8 cellular contexts compared by ENCODE assay signal in genomic region chr12:21989819-21990412, GRCh38. TPM values are rescaled to one million over a fixed set of nuclear protein-coding genes. Genes with fewer than 3 reads are reported as not detected.
DNase-seq lines count a peak whose midpoint lies in the region; ATAC-seq and TF ChIP-seq lines count a peak whose summit lies in the region.

No MANE protein-coding gene starts in this region.

- POLR2A ChIA-PET in Caco-2 (lab: Charles Lee): interaction anchor here (1.0 kb wide), 1 partner anchor 49 kb away, joined by 4 read pairs; the partner anchor contains the start of gene ABCC9

- H3K4me3 Mint-ChIP-seq in Caco-2 (ENCODE audit: unreplicated experiment): no peak overlapping the region
- H3K4me3 Mint-ChIP-seq in stimulated activated naive B cell treated with anti-CD40 and anti-IgM and Interleukin-4, amounts not matched to agents 10 μg/mL and 1 μg/mL and 100 μg/mL, for 72 hours: no peak overlapping the region
- H3K4me3 Mint-ChIP-seq in effector memory CD8-positive, alpha-beta T cell: no peak overlapping the region

- TF ChIP-seq CTCF in Caco-2 (IDR thresholded peaks at IDR 0.05; ENCODE audit: insufficient read depth in 1 of 2, low read depth in 1 of 2, low read length in 1 of 2, severe bottlenecking in 1 of 2, unreplicated experiment in 1 of 2): peak; percentile 83 to 85
- peak; percentile 72 for TF ChIP-seq CTCF in neural cell (IDR thresholded peaks at IDR 0.05; ENCODE audit: poor library complexity, severe bottlenecking)

- H3K9me3 Mint-ChIP-seq in Caco-2 (ENCODE audit: unreplicated experiment): peaks cover 7% of the 10 kb centered on the region
- no peaks in the 10 kb centered on the region for H3K9me3 Mint-ChIP-seq in stimulated activated naive B cell treated with anti-CD40 and anti-IgM and Interleukin-4, amounts not matched to agents 10 μg/mL and 1 μg/mL and 100 μg/mL, for 72 hours
- no peaks in the 10 kb centered on the region for H3K9me3 Mint-ChIP-seq in effector memory CD8-positive, alpha-beta T cell

- H3K27ac ChIP-seq in Karpas-422 (ENCODE audit: low read length) (no peak overlapping the region), neural cell (ENCODE audit: low read length) (no peak overlapping the region)

- DNase-seq in Caco-2: peak in 1 of 2 experiments; percentile 46
- peak; percentile 69 for DNase-seq in Karpas-422
- DNase-seq in cerebellar cortex (ENCODE audit: low spot score): peak; percentile 8
- no peak for DNase-seq in stimulated activated naive B cell treated with anti-CD40 and anti-IgM and Interleukin-4, amounts not matched to agents 10 μg/mL and 1 μg/mL and 100 μg/mL, for 72 hours
- no peak for DNase-seq in NCI-H1930 (lab: John Stamatoyannopoulos, UW)
- DNase-seq in effector memory CD8-positive, alpha-beta T cell: no peak

- H2AFZ ChIP-seq in Karpas-422 (ENCODE audit: low read length) (no peak overlapping the region), neural cell (ENCODE audit: low read depth, low read length) (no peak overlapping the region)

- H3K4me2 ChIP-seq in Karpas-422 (ENCODE audit: low read depth, low read length, poor library complexity, severe bottlenecking) (no peak overlapping the region), neural cell (ENCODE audit: low read length) (no peak overlapping the region)

- H3K27ac Mint-ChIP-seq in Caco-2 (ENCODE audit: unreplicated experiment): no peak overlapping the region
- no peak overlapping the region for H3K27ac Mint-ChIP-seq in stimulated activated naive B cell treated with anti-CD40 and anti-IgM and Interleukin-4, amounts not matched to agents 10 μg/mL and 1 μg/mL and 100 μg/mL, for 72 hours
- H3K27ac Mint-ChIP-seq in effector memory CD8-positive, alpha-beta T cell: no peak overlapping the region

- H3K4me1 ChIP-seq in Caco-2 (peaks cover 24% of the 10 kb centered on the region), Karpas-422 (ENCODE audit: low read length) (peaks cover 12% of the 10 kb centered on the region)

- intact Hi-C loops in Caco-2 (cut with micrococcal nuclease; ENCODE audit: unreplicated experiment): loop anchor here (1.0 to 5.0 kb wide), 5 partner anchors 48 to 383 kb away; no protein-coding TSS in a partner anchor

- TF ChIP-seq EP300 in neural cell (conservative IDR thresholded peaks at IDR 0.05; ENCODE audit: poor library complexity, severe bottlenecking): no peak

- H3K79me2 ChIP-seq in Karpas-422 (ENCODE audit: low read length) (no peaks in the 10 kb centered on the region), neural cell (replicated peaks; ENCODE audit: insufficient read depth, low read length) (no peaks in the 10 kb centered on the region)

- no peaks in the 10 kb centered on the region for H3F3A ChIP-seq in neural cell (ENCODE audit: insufficient read depth, low read length, poor library complexity, severe bottlenecking)

- no peak for ATAC-seq in stimulated activated naive B cell treated with anti-CD40 and anti-IgM and Interleukin-4, amounts not matched to agents 10 μg/mL and 1 μg/mL and 100 μg/mL, for 72 hours (replicated peaks)
- ATAC-seq in HG02885 (IDR thresholded peaks at IDR 0.05; ENCODE audit: poor library complexity, unreplicated experiment): no peak
- no peak for ATAC-seq in effector memory CD8-positive, alpha-beta T cell (replicated peaks)

- CTCF ChIA-PET in Caco-2 (lab: Charles Lee): interaction anchor here (0.5 to 4.0 kb wide), 26 partner anchors 8 to 453 kb away, joined by 3 to 109 read pairs (median 5); partner anchors contain the start of genes ABCC9, CMAS, KCNJ8 and LDHB

- H3K27me3 ChIP-seq in Caco-2 (replicated peaks; ENCODE audit: control insufficient read depth, insufficient read depth, low read length) (no peaks in the 10 kb centered on the region), Karpas-422 (ENCODE audit: low read length) (no peaks in the 10 kb centered on the region), neural cell (ENCODE audit: insufficient read depth, low read depth, low read length) (no peaks in the 10 kb centered on the region)

- H3K9ac ChIP-seq in Karpas-422 (ENCODE audit: low read length) (no peak overlapping the region), neural cell (ENCODE audit: low read length) (no peak overlapping the region)

- no peaks in the 10 kb centered on the region for H3K27me3 Mint-ChIP-seq in Caco-2 (ENCODE audit: insufficient read depth, unreplicated experiment)
- H3K27me3 Mint-ChIP-seq in stimulated activated naive B cell treated with anti-CD40 and anti-IgM and Interleukin-4, amounts not matched to agents 10 μg/mL and 1 μg/mL and 100 μg/mL, for 72 hours: peaks cover 6 to 9% of the 10 kb centered on the region in 2 donors
- H3K27me3 Mint-ChIP-seq in effector memory CD8-positive, alpha-beta T cell: peaks cover 12 to 23% of the 10 kb centered on the region in 2 donors

- H3K9me2 ChIP-seq in Karpas-422 (replicated peaks; ENCODE audit: insufficient read depth, low read length): no peaks in the 10 kb centered on the region
- no peaks in the 10 kb centered on the region for H3K9me2 ChIP-seq in neural cell (ENCODE audit: insufficient read depth, low read length)

- H3K4me3 ChIP-seq in Caco-2 (ENCODE audit: low read depth, low read length) (no peak overlapping the region), Karpas-422 (ENCODE audit: low read length) (no peak overlapping the region), neural cell (ENCODE audit: low read length) (no peak overlapping the region)

- no peaks in the 10 kb centered on the region for H4K20me1 ChIP-seq in Karpas-422 (ENCODE audit: insufficient read depth, low read depth, low read length)
- H4K20me1 ChIP-seq in neural cell (ENCODE audit: insufficient read depth): no peaks in the 10 kb centered on the region

- no TSS peak for BruUV-seq in Caco-2 (replicated peaks; lab: Mats Ljungman, UMichigan)

- H3K9me3 ChIP-seq in Caco-2 (no peaks in the 10 kb centered on the region), Karpas-422 (ENCODE audit: low read length) (no peaks in the 10 kb centered on the region), neural cell (ENCODE audit: low read length) (no peaks in the 10 kb centered on the region)

- H3K36me3 Mint-ChIP-seq in Caco-2 (ENCODE audit: insufficient read depth, unreplicated experiment): no peaks in the 10 kb centered on the region
- H3K36me3 Mint-ChIP-seq in stimulated activated naive B cell treated with anti-CD40 and anti-IgM and Interleukin-4, amounts not matched to agents 10 μg/mL and 1 μg/mL and 100 μg/mL, for 72 hours: no peaks in the 10 kb centered on the region
- peaks cover 3% of the 10 kb centered on the region for H3K36me3 Mint-ChIP-seq in effector memory CD8-positive, alpha-beta T cell (ENCODE audit: insufficient read depth)

- H3K4me1 Mint-ChIP-seq in Caco-2 (ENCODE audit: low read depth, unreplicated experiment): peaks cover 35% of the 10 kb centered on the region
- peaks cover 0 to 7% of the 10 kb centered on the region in 2 donors for H3K4me1 Mint-ChIP-seq in stimulated activated naive B cell treated with anti-CD40 and anti-IgM and Interleukin-4, amounts not matched to agents 10 μg/mL and 1 μg/mL and 100 μg/mL, for 72 hours
- no peaks in the 10 kb centered on the region for H3K4me1 Mint-ChIP-seq in effector memory CD8-positive, alpha-beta T cell (ENCODE audit: low read depth in 2 of 2)

- no peaks in the 10 kb centered on the region for H3K36me3 ChIP-seq in Caco-2 (ENCODE audit: control insufficient read depth, insufficient read depth, low read length)
- no peaks in the 10 kb centered on the region for H3K36me3 ChIP-seq in Karpas-422 (ENCODE audit: insufficient read depth, low read length)
- no peaks in the 10 kb centered on the region for H3K36me3 ChIP-seq in neural cell (ENCODE audit: insufficient read depth, low read length)

- TF ChIP-seq RAD21 in neural cell (conservative IDR thresholded peaks at IDR 0.05): peak; percentile 71

TF ChIP-seq in neural cell, 6 proteins besides CTCF, POLR2A, EP300 and RAD21:
- TF ChIP-seq REST (IDR thresholded peaks at IDR 0.05; ENCODE audit: borderline replicate concordance): no peak
- TF ChIP-seq MXI1 (conservative IDR thresholded peaks at IDR 0.05; ENCODE audit: poor library complexity, severe bottlenecking): no peak
- TF ChIP-seq SMC3 (conservative IDR thresholded peaks at IDR 0.05; ENCODE audit: poor library complexity): peak; percentile 76

RNA-seq across cellular contexts. Expression of gene ABCC9, which starts 48.7 kb away (rescaled TPM):
- total RNA-seq in Caco-2 (2022): 123 and 130 TPM in 2 replicates
- not detected in 2 replicates for total RNA-seq in Karpas-422 (2014; rRNA removed; shearing (Covaris generic); ENCODE audit: low replicate concordance)
- 0.32 TPM in 2 replicates for polyA plus RNA-seq in neural cell
- 0.23 and 0.24 TPM in 2 replicates for polyA minus RNA-seq in neural cell

RNA-seq across cellular contexts. Expression of gene CMAS, which starts 56.1 kb away (rescaled TPM):
- 70.4 and 80.7 TPM in 2 replicates for total RNA-seq in Caco-2 (2022)
- 34.0 and 35.8 TPM in 2 replicates for total RNA-seq in Karpas-422 (2014; rRNA removed; shearing (Covaris generic); ENCODE audit: low replicate concordance)
- 85.2 and 97.4 TPM in 2 replicates for polyA plus RNA-seq in neural cell
- polyA minus RNA-seq in neural cell: 46.5 and 57.6 TPM in 2 replicates

Comparison
In these comparisons a context has a peak if more than half of its experiments do, and no peak if none do; other contexts are left out.
1. DNase-seq: peak in Karpas-422 (single experiment) and cerebellar cortex (single experiment); none in stimulated activated naive B cell treated with anti-CD40 and anti-IgM and Interleukin-4, amounts not matched to agents 10 μg/mL and 1 μg/mL and 100 μg/mL, for 72 hours (single experiment), NCI-H1930 (0 of 2) and effector memory CD8-positive, alpha-beta T cell (0 of 3).
2. RNA of gene ABCC9, which starts 48.7 kb away (total RNA-seq): 123 to 130 TPM in Caco-2; not detected in Karpas-422; every median in the first group is over 100 times any median in the second.